ENCODE assay signal across 14 cellular contexts in genomic region chr4:6349896-6350295, GRCh38.
"Had no signal": no experiment of that assay in that cellular context is flagged by ENCODE, and none has a peak within 500 bp of the region (broad histone marks: within the 10 kb centered on the region; RNA-seq: fewer than 3 reads in every experiment).

No MANE protein-coding gene starts in this region.

- H3K4me3 ChIP-seq: gastroesophageal sphincter, heart right ventricle had no signal

- H3K27ac ChIP-seq: gastroesophageal sphincter, heart right ventricle, neutrophil, VCaP had no signal

- H3K27me3 ChIP-seq: neutrophil had no signal

- H3K4me1 ChIP-seq: gastroesophageal sphincter, heart right ventricle had no signal

- H3K9me3 ChIP-seq: neutrophil had no signal

- H3K36me3 ChIP-seq: gastroesophageal sphincter, heart right ventricle, neutrophil had no signal

- ATAC-seq: gastroesophageal sphincter, heart right ventricle, left cardiac atrium had no signal

- DNase-seq: activated CD4-positive, alpha-beta T cell treated with anti-CD3 and anti-CD28 coated beads for 1 hour; activated CD4-positive, alpha-beta T cell treated with anti-CD3 and anti-CD28 coated beads, Interleukin-2, amount 50 U/mL, for 4 hours; activated naive CD4-positive, alpha-beta T cell; activated T-cell treated with anti-CD3 and anti-CD28 coated beads for 4 hours; aorta; dermis blood vessel endothelial cell; heart right ventricle; left cardiac atrium; naive B cell; small intestine; stimulated activated CD4-positive, alpha-beta T cell treated with anti-CD3 and anti-CD28 coated beads, Interleukin-4, amount 100 ng/mL, for 4 hours had no signal
